Comparison of ENCODE assay signal across 9 cellular contexts in the genomic region with DNA sequence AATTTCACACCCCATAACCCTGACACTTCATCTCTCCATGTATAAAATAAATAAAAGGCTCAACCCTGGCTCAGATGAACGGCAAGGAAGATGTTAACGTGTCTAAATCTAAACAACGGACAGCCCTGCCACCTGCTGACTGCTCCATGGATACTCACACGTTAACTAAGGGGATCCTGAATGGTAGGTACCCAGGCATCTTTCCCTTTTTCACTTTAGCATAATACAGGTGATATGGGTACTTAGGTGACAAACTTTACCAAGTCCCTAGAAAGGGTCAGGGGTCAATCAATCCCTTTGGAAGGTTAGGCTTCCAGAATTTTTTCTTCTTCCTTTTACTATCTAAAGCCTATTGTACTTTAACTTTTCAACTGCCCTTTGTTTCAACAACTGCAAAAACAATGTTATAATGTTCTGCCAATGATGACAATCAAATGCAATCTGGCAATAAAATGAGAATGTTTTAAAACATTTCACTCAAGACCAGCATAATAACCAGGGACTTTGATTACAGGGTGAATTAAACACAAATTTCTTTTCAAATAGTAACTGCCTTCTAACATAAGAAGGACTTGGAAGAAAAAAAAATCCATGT. TPM values are rescaled to one million over a fixed set of nuclear protein-coding genes. Genes with fewer than 3 reads are reported as not detected.
DNase-seq lines count a peak whose midpoint lies in the region; ATAC-seq and TF ChIP-seq lines count a peak whose summit lies in the region.
"Had no signal": no experiment of that assay in that cellular context is flagged by ENCODE, and none has a peak within 500 bp of the region (broad histone marks: within the 10 kb centered on the region; RNA-seq: fewer than 3 reads in every experiment).

No MANE protein-coding gene starts in this region.

- no peak overlapping the region for H3K4me3 ChIP-seq in RWPE2 (ENCODE audit: severe bottlenecking)
- H3K4me3 ChIP-seq in heart left ventricle, result no peak overlapping the region
- H3K4me3 ChIP-seq in thoracic aorta, result no peak overlapping the region

- H3K27me3 ChIP-seq in RWPE2 (ENCODE audit: insufficient read depth, poor library complexity, severe bottlenecking) (no peaks in the 10 kb centered on the region), heart left ventricle (no peaks in the 10 kb centered on the region), thoracic aorta (replicated peaks; ENCODE audit: insufficient read depth) (no peaks in the 10 kb centered on the region)
- H3K27me3 ChIP-seq: BE2C had no signal

- peak; percentile 24 for DNase-seq in NCI-H748 (lab: John Stamatoyannopoulos, UW; ENCODE audit: unreplicated experiment)
- no peak for DNase-seq in NCI-H748 treated with DMSO at 0.1 percent for 48 hours (lab: John Stamatoyannopoulos, UW)
- DNase-seq in RWPE2 (ENCODE audit: low spot score), result no peak
- DNase-seq in heart left ventricle, result peak in 2 of 5 donors; percentile 25 to 36
- no peak for DNase-seq in thoracic aorta (ENCODE audit: low spot score)
- no peak for DNase-seq in NCI-H446 treated with DMSO at 0.1 percent for 48 hours (lab: John Stamatoyannopoulos, UW)
- DNase-seq: BE2C had no signal

- 31 to 38% (median 38%) methylated on average over 4 of the region's 4 CpGs for WGBS in heart left ventricle, 4 donors

- H3K27ac ChIP-seq in RWPE2 (ENCODE audit: poor library complexity, severe bottlenecking), result no peak overlapping the region
- peak overlapping the region in 10 of 12 donors; percentile 13 to 88 (median 86) for H3K27ac ChIP-seq in heart left ventricle
- H3K27ac ChIP-seq in thoracic aorta, result peak overlapping the region; percentile 89 to 98

- intact Hi-C loops in heart left ventricle (cut with DNase I), result loop anchor here in 6 of 10 donors (2.0 to 10.0 kb wide), 4 partner anchors 252 to 257 kb away; no protein-coding TSS in a partner anchor

- no peaks in the 10 kb centered on the region; the same call in 1 of the 2 replicates for H3K36me3 ChIP-seq in RWPE2 (ENCODE audit: low read depth)
- peaks cover 0 to 32% (median 7%) of the 10 kb centered on the region in 9 donors for H3K36me3 ChIP-seq in heart left ventricle
- peaks cover 4% of the 10 kb centered on the region for H3K36me3 ChIP-seq in thoracic aorta

- ATAC-seq in RWPE2 (ENCODE audit: low read depth) (peak; percentile 58), heart left ventricle (peak in 3 of 4 donors; percentile 49 to 52 (median 50)), thoracic aorta (ENCODE audit: insufficient number of reproducible peaks, low FRiP score, low read depth) (no peak), GM21526 (IDR thresholded peaks at IDR 0.05; ENCODE audit: low FRiP score, unreplicated experiment) (no peak), HG03175 (IDR thresholded peaks at IDR 0.05; ENCODE audit: unreplicated experiment) (no peak)

- H3K4me1 ChIP-seq in RWPE2 (ENCODE audit: insufficient read depth, poor library complexity, severe bottlenecking), result peaks cover 11% of the 10 kb centered on the region
- peaks cover 0 to 41% (median 21%) of the 10 kb centered on the region in 12 donors for H3K4me1 ChIP-seq in heart left ventricle
- peaks cover 32 to 51% of the 10 kb centered on the region in 2 donors for H3K4me1 ChIP-seq in thoracic aorta (ENCODE audit: control insufficient read depth in 1 of 2, low read depth in 2 of 2)
- H3K4me1 ChIP-seq: BE2C had no signal

- TF ChIP-seq POLR2A in heart left ventricle (IDR thresholded peaks at IDR 0.05), result no peak

- TF ChIP-seq CTCF in RWPE2 (IDR thresholded peaks at IDR 0.05; ENCODE audit: poor library complexity, severe bottlenecking) (peak; percentile 56), heart left ventricle (IDR thresholded peaks at IDR 0.05) (peak in 9 of 12 donors; percentile 21 to 50 (median 33)), thoracic aorta (IDR thresholded peaks at IDR 0.05) (no peak)

- no peaks in the 10 kb centered on the region for H3K9me3 ChIP-seq in RWPE2 (ENCODE audit: severe bottlenecking)
- H3K9me3 ChIP-seq in heart left ventricle, result no peaks in the 10 kb centered on the region
- H3K9me3 ChIP-seq in thoracic aorta, result no peaks in the 10 kb centered on the region
- H3K9me3 ChIP-seq: BE2C had no signal

RNA-seq across cellular contexts. Expression of a gene that starts 52.4 kb away (rescaled TPM):
- 1 to 10 TPM in 4 of 9 donors, under 1 TPM in 5; 0.25 to 4.1 (median 0.86) TPM for total RNA-seq in heart left ventricle
- polyA plus RNA-seq in heart left ventricle, result under 1 TPM; 0.10 to 0.11 TPM
- 1 to 10 TPM; 2.8 to 3.8 TPM for total RNA-seq in thoracic aorta

Comparison
In these comparisons a context has a peak if more than half of its experiments do, and no peak if none do; other contexts are left out.
1. ATAC-seq: peak in RWPE2 (single experiment) and heart left ventricle (3 of 4); none in thoracic aorta (single experiment), GM21526 (single experiment) and HG03175 (single experiment).